In genomic region chr15:89829161-89829560, GRCh38 we compare ENCODE assay signal across 29 cellular contexts. TPM values are rescaled to one million over a fixed set of nuclear protein-coding genes. Genes with fewer than 3 reads are reported as not detected.
A peak's percentile ranks its signal among the peaks of the same experiment; 100 is the strongest.
DNase-seq lines count a peak whose midpoint lies in the region; ATAC-seq and TF ChIP-seq lines count a peak whose summit lies in the region.
"Had no signal": no experiment of that assay in that cellular context is flagged by ENCODE, and none has a peak within 500 bp of the region (broad histone marks: within the 10 kb centered on the region; RNA-seq: fewer than 3 reads in every experiment).

No MANE protein-coding gene starts in this region.

- peaks cover 24% of the 10 kb centered on the region for H3K36me3 Mint-ChIP-seq in dendritic cell treated with granulocyte-macrophage colony-stimulating factor and Interleukin-4, amounts not matched to agents 40 ng/mL and 50 ng/mL, for 4 days (ENCODE audit: low read depth)

- H2BK12ac ChIP-seq in neuronal stem cell (ENCODE audit: low read length) = no peak overlapping the region

- intact Hi-C loops in Right ventricle myocardium inferior (cut with DNase I) = loop anchor here (5.0 kb wide), 2 partner anchors 48 to 77 kb away; partner anchors contain the start of gene MESP1
- intact Hi-C loops in dendritic cell treated with granulocyte-macrophage colony-stimulating factor and Interleukin-4, amounts not matched to agents 40 ng/mL and 50 ng/mL, for 4 days (cut with micrococcal nuclease) = loop anchor here (2.0 kb wide), 1 partner anchor 46 kb away; no protein-coding TSS in a partner anchor
- intact Hi-C loops in vagina (cut with DNase I) = no loop called here

- H2AFZ ChIP-seq in neuronal stem cell (ENCODE audit: low read length) = no peak overlapping the region
- H2AFZ ChIP-seq: parathyroid adenoma had no signal

- no peak overlapping the region for H2BK5ac ChIP-seq in neuronal stem cell (ENCODE audit: low read length)

- H3K36me3 ChIP-seq in cardiac muscle cell (peaks cover 7% of the 10 kb centered on the region), neuronal stem cell (replicated peaks in 1 of 2; ENCODE audit: control insufficient read depth in 2 of 2, insufficient read depth in 2 of 2, low read length in 2 of 2) (peaks cover 7 to 23% of the 10 kb centered on the region in 2 donors), vagina (peaks cover 0 to 5% of the 10 kb centered on the region in 2 donors)

- H3K27me3 ChIP-seq in cardiac muscle cell (no peaks in the 10 kb centered on the region), neuronal stem cell (ENCODE audit: control insufficient read depth in 3 of 3, insufficient read depth in 3 of 3, low read depth in 1 of 3, low read length in 3 of 3) (no peaks in the 10 kb centered on the region), vagina (no peaks in the 10 kb centered on the region)
- H3K27me3 ChIP-seq: MG63 had no signal

- H3K4me3 Mint-ChIP-seq in dendritic cell treated with granulocyte-macrophage colony-stimulating factor and Interleukin-4, amounts not matched to agents 40 ng/mL and 50 ng/mL, for 4 days = no peak overlapping the region
- H3K4me3 Mint-ChIP-seq: activated CD8-positive, alpha-beta T cell treated with anti-CD3 and anti-CD28 coated beads for 36 hours; activated naive CD4-positive, alpha-beta T cell treated with anti-CD3 and anti-CD28 coated beads, Interleukin-2, amount 50 U/mL, for 24 hours; CD8-positive, alpha-beta memory T cell; naive thymus-derived CD8-positive, alpha-beta T cell; stimulated activated memory B cell treated with anti-CD40 and anti-IgM and Interleukin-4, amounts not matched to agents 10 μg/mL and 1 μg/mL and 100 μg/mL, for 72 hours had no signal

- no peak for DNase-seq in cardiac muscle cell (ENCODE audit: low read depth in 1 of 2, low spot score in 1 of 2)
- no peak for DNase-seq in Right ventricle myocardium inferior (ENCODE audit: missing footprints)
- DNase-seq in neuronal stem cell (ENCODE audit: low spot score) = no peak
- DNase-seq in vagina (ENCODE audit: extremely low spot score in 2 of 2) = no peak
- DNase-seq in ACHN = no peak
- DNase-seq in NCI-H1092 (lab: John Stamatoyannopoulos, UW) = no peak
- no peak for DNase-seq in NCI-H2196 (lab: John Stamatoyannopoulos, UW; ENCODE audit: unreplicated experiment)
- DNase-seq: activated CD4-positive, alpha-beta T cell treated with anti-CD3 and anti-CD28 coated beads for 1 hour; activated CD8-positive, alpha-beta T cell treated with anti-CD3 and anti-CD28 coated beads for 36 hours; caudate nucleus; CD8-positive, alpha-beta memory T cell; naive thymus-derived CD8-positive, alpha-beta T cell; NCI-H1417 treated with DMSO at 0.1 percent for 48 hours; NCI-H2107; NCI-H446; NCI-H774; stimulated activated CD4-positive, alpha-beta T cell treated with anti-CD3 and anti-CD28 coated beads, Interleukin-12 subunit alpha, Interleukin-12 subunit beta, amount 100 ng/mL, for 4 hours; stimulated activated CD4-positive, alpha-beta T cell treated with anti-CD3 and anti-CD28 coated beads, Interleukin-4, amount 100 ng/mL, for 1 hour had no signal

- no peaks in the 10 kb centered on the region for H3K79me1 ChIP-seq in neuronal stem cell (ENCODE audit: low read depth, low read length)

- no peak overlapping the region for H2BK120ac ChIP-seq in neuronal stem cell (ENCODE audit: low read depth, low read length)

- H3K4me1 ChIP-seq in cardiac muscle cell (ENCODE audit: low read depth) (peaks cover 16% of the 10 kb centered on the region), neuronal stem cell (ENCODE audit: control insufficient read depth in 2 of 2, insufficient read depth in 1 of 2, low read depth in 1 of 2, low read length in 2 of 2) (peaks cover 11 to 12% of the 10 kb centered on the region in 2 donors), vagina (peaks cover 21% of the 10 kb centered on the region)
- H3K4me1 ChIP-seq: parathyroid adenoma had no signal

- H3K4me1 Mint-ChIP-seq in dendritic cell treated with granulocyte-macrophage colony-stimulating factor and Interleukin-4, amounts not matched to agents 40 ng/mL and 50 ng/mL, for 4 days (ENCODE audit: low read depth) = peaks cover 91% of the 10 kb centered on the region
- H3K4me1 Mint-ChIP-seq: activated naive CD4-positive, alpha-beta T cell treated with anti-CD3 and anti-CD28 coated beads, Interleukin-2, amount 50 U/mL, for 24 hours; CD8-positive, alpha-beta memory T cell had no signal

- H4K8ac ChIP-seq in neuronal stem cell (ENCODE audit: low read depth, low read length) = no peak overlapping the region

- H3K4me3 ChIP-seq in cardiac muscle cell (no peak overlapping the region), neuronal stem cell (ENCODE audit: low read length in 2 of 2) (no peak overlapping the region), vagina (no peak overlapping the region)
- H3K4me3 ChIP-seq: K562, MG63 had no signal

- H3K27me3 Mint-ChIP-seq in dendritic cell treated with granulocyte-macrophage colony-stimulating factor and Interleukin-4, amounts not matched to agents 40 ng/mL and 50 ng/mL, for 4 days = no peaks in the 10 kb centered on the region
- H3K27me3 Mint-ChIP-seq: activated CD8-positive, alpha-beta T cell treated with anti-CD3 and anti-CD28 coated beads for 36 hours; activated naive CD4-positive, alpha-beta T cell treated with anti-CD3 and anti-CD28 coated beads, Interleukin-2, amount 50 U/mL, for 24 hours; naive thymus-derived CD8-positive, alpha-beta T cell had no signal

- H3K4ac ChIP-seq in neuronal stem cell (ENCODE audit: low read length) = no peak overlapping the region

- H3K9me3 ChIP-seq in cardiac muscle cell (ENCODE audit: low read depth) (no peaks in the 10 kb centered on the region), neuronal stem cell (replicated peaks in 1 of 2; ENCODE audit: control insufficient read depth in 2 of 2, insufficient read depth in 1 of 2, low read depth in 1 of 2, low read length in 2 of 2) (no peaks in the 10 kb centered on the region), vagina (no peaks in the 10 kb centered on the region)
- H3K9me3 ChIP-seq: MG63 had no signal

- no peak overlapping the region for H2BK15ac ChIP-seq in neuronal stem cell (ENCODE audit: low read length)

- TF ChIP-seq POLR2A in vagina (IDR thresholded peaks at IDR 0.05) = no peak

- H3K4me2 ChIP-seq in neuronal stem cell (ENCODE audit: insufficient read depth, low read length, poor library complexity, severe bottlenecking) = no peak overlapping the region

- no peak overlapping the region for H3K23ac ChIP-seq in neuronal stem cell (ENCODE audit: low read depth, low read length, poor library complexity)

- H3K18ac ChIP-seq in neuronal stem cell (ENCODE audit: low read length) = peak overlapping the region; percentile 25

- peak overlapping the region; percentile 81 for H3K27ac ChIP-seq in cardiac muscle cell
- H3K27ac ChIP-seq in neuronal stem cell (replicated peaks; ENCODE audit: low read length) = no peak overlapping the region
- peak overlapping the region; percentile 49 for H3K27ac ChIP-seq in vagina
- H3K27ac ChIP-seq: parathyroid adenoma had no signal

- ATAC-seq in Right ventricle myocardium inferior = no peak
- ATAC-seq: activated CD8-positive, alpha-beta T cell treated with anti-CD3 and anti-CD28 coated beads for 36 hours; naive thymus-derived CD8-positive, alpha-beta T cell; stimulated activated memory B cell treated with anti-CD40 and anti-IgM and Interleukin-4, amounts not matched to agents 10 μg/mL and 1 μg/mL and 100 μg/mL, for 72 hours had no signal

- no peak overlapping the region for H3K14ac ChIP-seq in neuronal stem cell (ENCODE audit: low read length)

- H3K27ac Mint-ChIP-seq in dendritic cell treated with granulocyte-macrophage colony-stimulating factor and Interleukin-4, amounts not matched to agents 40 ng/mL and 50 ng/mL, for 4 days = peak overlapping the region; percentile 18
- H3K27ac Mint-ChIP-seq: activated CD8-positive, alpha-beta T cell treated with anti-CD3 and anti-CD28 coated beads for 36 hours; activated naive CD4-positive, alpha-beta T cell treated with anti-CD3 and anti-CD28 coated beads, Interleukin-2, amount 50 U/mL, for 24 hours; activated T-helper 2 cell treated with anti-CD3 and anti-CD28 coated beads, Interferon-gamma antibody, Interleukin-2, Interleukin-4, amounts not matched to agents 10 μg/mL and 5 μg/mL and 100 μg/mL, durations not matched to agents 14 hours and 24 hours and 36 hours; stimulated activated memory B cell treated with anti-CD40 and anti-IgM and Interleukin-4, amounts not matched to agents 10 μg/mL and 1 μg/mL and 100 μg/mL, for 72 hours had no signal

- H2AK5ac ChIP-seq in neuronal stem cell (ENCODE audit: low read depth, low read length) = no peak overlapping the region

- in situ Hi-C loops in ACHN (cut with HindIII; ENCODE audit: low pct_ligation_motif_present, low pct_unique_long_range_greater_than_20kb, low sequenced_read_pairs) = no loop called here

- no CpG with 5 or more reads among the region's 8 CpGs for WGBS in neuronal stem cell (ENCODE audit: extremely low coverage in 2 of 2, insufficient read length in 2 of 2, insufficient replicate concordance in 1 of 2), 2 donors

- TF ChIP-seq CTCF in cardiac muscle cell (IDR thresholded peaks at IDR 0.05; ENCODE audit: low read depth, low read length) = no peak
- no peak for TF ChIP-seq CTCF in vagina (IDR thresholded peaks at IDR 0.05)

- no peaks in the 10 kb centered on the region for H3K9me3 Mint-ChIP-seq in dendritic cell treated with granulocyte-macrophage colony-stimulating factor and Interleukin-4, amounts not matched to agents 40 ng/mL and 50 ng/mL, for 4 days
- H3K9me3 Mint-ChIP-seq: activated CD8-positive, alpha-beta T cell treated with anti-CD3 and anti-CD28 coated beads for 36 hours; activated naive CD4-positive, alpha-beta T cell treated with anti-CD3 and anti-CD28 coated beads, Interleukin-2, amount 50 U/mL, for 24 hours; activated T-helper 2 cell treated with anti-CD3 and anti-CD28 coated beads, Interferon-gamma antibody, Interleukin-2, Interleukin-4, amounts not matched to agents 10 μg/mL and 5 μg/mL and 100 μg/mL, durations not matched to agents 14 hours and 24 hours and 36 hours; CD8-positive, alpha-beta memory T cell; naive thymus-derived CD8-positive, alpha-beta T cell; stimulated activated memory B cell treated with anti-CD40 and anti-IgM and Interleukin-4, amounts not matched to agents 10 μg/mL and 1 μg/mL and 100 μg/mL, for 72 hours had no signal

- no peak overlapping the region for H4K91ac ChIP-seq in neuronal stem cell (ENCODE audit: low read depth, low read length, poor library complexity)

- no peak overlapping the region for H3K9ac ChIP-seq in neuronal stem cell (ENCODE audit: low read depth, low read length, poor library complexity)
- H3K9ac ChIP-seq: parathyroid adenoma had no signal

RNA-seq across cellular contexts. Expression of gene ANPEP, which starts 14.5 kb away (rescaled TPM):
- total RNA-seq in cardiac muscle cell = 0.21 TPM in 1 of 2 replicates, not detected in the other
- polyA plus RNA-seq in cardiac muscle cell = 0.17 and 0.20 TPM in 2 replicates
- 9.4 TPM for total RNA-seq in Right ventricle myocardium inferior
- 3.5 TPM for polyA plus RNA-seq in neuronal stem cell (2013, experiment 1 of 2)
- polyA plus RNA-seq in neuronal stem cell (2013, experiment 2 of 2) = 3.5 TPM
- total RNA-seq in vagina = 55.0 TPM
- total RNA-seq: activated CD8-positive, alpha-beta T cell treated with anti-CD3 and anti-CD28 coated beads for 36 hours had no signal
- polyA plus RNA-seq: CD8-positive, alpha-beta memory T cell had no signal

RNA-seq across cellular contexts. Expression of gene MESP2, which starts 53.0 kb away (rescaled TPM):
- total RNA-seq in cardiac muscle cell (0.32 and 2.4 TPM in 2 replicates), Right ventricle myocardium inferior (0.51 TPM), vagina (not detected)
- polyA plus RNA-seq in cardiac muscle cell = 1.1 and 2.5 TPM in 2 replicates
- polyA plus RNA-seq in neuronal stem cell (2013, experiment 1 of 2) = 0.35 TPM
- polyA plus RNA-seq in neuronal stem cell (2013, experiment 2 of 2) = 0.19 TPM
- total RNA-seq: activated CD8-positive, alpha-beta T cell treated with anti-CD3 and anti-CD28 coated beads for 36 hours; aorta; CD8-positive, alpha-beta memory T cell; glomerular endothelial cell; naive thymus-derived CD8-positive, alpha-beta T cell; T-helper 2 cell treated with Interferon-gamma antibody and Interleukin-4, amounts not matched to agents 100 ng/mL and 5 ng/mL, for 36 hours; temporal lobe had no signal
- polyA plus RNA-seq: CD8-positive, alpha-beta memory T cell; naive thymus-derived CD8-positive, alpha-beta T cell had no signal
